In genomic region chr10:106473129-106473528, GRCh38 we compare ENCODE assay signal across 1 cellular context.
A peak's percentile ranks its signal among the peaks of the same experiment; 100 is the strongest.
TF ChIP-seq lines count a peak whose summit lies in the region.

No MANE protein-coding gene starts in this region.

TF ChIP-seq in HEK293, 187 proteins besides CTCF, POLR2A, EP300 and RAD21 (continued from another document and continues in another):
- TF ChIP-seq, protein P1, sequence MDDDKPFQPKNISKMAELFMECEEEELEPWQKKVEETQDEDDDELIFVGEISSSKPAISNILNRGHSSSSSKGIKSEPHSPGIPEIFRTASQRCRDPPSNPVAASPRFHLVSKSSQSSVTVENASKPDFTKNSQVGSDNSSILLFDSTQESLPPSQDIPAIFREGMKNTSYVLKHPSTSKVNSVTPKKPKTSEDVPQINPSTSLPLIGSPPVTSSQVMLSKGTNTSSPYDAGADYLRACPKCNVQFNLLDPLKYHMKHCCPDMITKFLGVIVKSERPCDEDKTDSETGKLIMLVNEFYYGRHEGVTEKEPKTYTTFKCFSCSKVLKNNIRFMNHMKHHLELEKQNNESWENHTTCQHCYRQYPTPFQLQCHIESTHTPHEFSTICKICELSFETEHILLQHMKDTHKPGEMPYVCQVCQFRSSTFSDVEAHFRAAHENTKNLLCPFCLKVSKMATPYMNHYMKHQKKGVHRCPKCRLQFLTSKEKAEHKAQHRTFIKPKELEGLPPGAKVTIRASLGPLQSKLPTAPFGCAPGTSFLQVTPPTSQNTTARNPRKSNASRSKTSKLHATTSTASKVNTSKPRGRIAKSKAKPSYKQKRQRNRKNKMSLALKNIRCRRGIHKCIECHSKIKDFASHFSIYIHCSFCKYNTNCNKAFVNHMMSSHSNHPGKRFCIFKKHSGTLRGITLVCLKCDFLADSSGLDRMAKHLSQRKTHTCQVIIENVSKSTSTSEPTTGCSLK (tag by site-specific recombination; IDR thresholded peaks at IDR 0.05), result no peak
- TF ChIP-seq ZNF404 (tag by site-specific recombination; IDR thresholded peaks at IDR 0.05) (no peak), ZNF792 (tag by site-specific recombination; IDR thresholded peaks at IDR 0.05) (no peak), ZNF776 (tag by site-specific recombination; IDR thresholded peaks at IDR 0.05; ENCODE audit: borderline replicate concordance) (no peak), ZNF660 (tag by site-specific recombination; IDR thresholded peaks at IDR 0.05) (no peak), BCL11B (tag by site-specific recombination; IDR thresholded peaks at IDR 0.05; ENCODE audit: low read depth) (no peak), MYNN (tag by site-specific recombination; IDR thresholded peaks at IDR 0.05; ENCODE audit: borderline replicate concordance) (no peak), ZNF585B (tag by site-specific recombination; IDR thresholded peaks at IDR 0.05) (no peak), ZSCAN23 (tag by site-specific recombination; IDR thresholded peaks at IDR 0.05) (no peak), ZNF394 (tag by site-specific recombination; IDR thresholded peaks at IDR 0.05; ENCODE audit: borderline replicate concordance) (peak; percentile 89), ZNF530 (tag by site-specific recombination; IDR thresholded peaks at IDR 0.05; ENCODE audit: low read depth) (no peak), ZNF2 (tag by site-specific recombination; IDR thresholded peaks at IDR 0.05) (no peak), ZNF596 (tag by site-specific recombination; IDR thresholded peaks at IDR 0.05) (no peak), ZNF302 (tag by site-specific recombination; IDR thresholded peaks at IDR 0.05; ENCODE audit: low read depth) (no peak), AEBP2 (tag by site-specific recombination; IDR thresholded peaks at IDR 0.05; ENCODE audit: borderline replicate concordance) (peak; percentile 31; the same call in 1 of the 2 replicates), ZNF121 (tag by site-specific recombination; IDR thresholded peaks at IDR 0.05) (no peak), ZNF843 (tag by site-specific recombination; IDR thresholded peaks at IDR 0.05) (no peak), ZNF747 (tag by site-specific recombination; IDR thresholded peaks at IDR 0.05) (no peak), OVOL3 (tag by site-specific recombination; IDR thresholded peaks at IDR 0.05) (no peak), ZNF354C (tag by site-specific recombination; IDR thresholded peaks at IDR 0.05; ENCODE audit: borderline replicate concordance, low read depth) (no peak), ZNF350 (tag by site-specific recombination; IDR thresholded peaks at IDR 0.05) (no peak), ZNF521 (tag by site-specific recombination; IDR thresholded peaks at IDR 0.05) (no peak), ZNF76 (tag by site-specific recombination; IDR thresholded peaks at IDR 0.05; ENCODE audit: borderline replicate concordance, low read depth) (no peak), ZNF211 (tag by site-specific recombination; IDR thresholded peaks at IDR 0.05; ENCODE audit: low read depth) (no peak), ZNF169 (tag by site-specific recombination; IDR thresholded peaks at IDR 0.05) (no peak), ZBTB48 (tag by site-specific recombination; IDR thresholded peaks at IDR 0.05) (no peak), ZSCAN4 (tag by site-specific recombination; IDR thresholded peaks at IDR 0.05) (no peak), ZNF670 (tag by site-specific recombination; IDR thresholded peaks at IDR 0.05; ENCODE audit: low read depth) (no peak), ZNF548 (tag by site-specific recombination; IDR thresholded peaks at IDR 0.05) (no peak), ZNF391 (tag by site-specific recombination; IDR thresholded peaks at IDR 0.05; ENCODE audit: borderline replicate concordance, low read depth) (no peak), ZNF610 (tag by site-specific recombination; IDR thresholded peaks at IDR 0.05; ENCODE audit: borderline replicate concordance) (no peak), BCL11A (tag by site-specific recombination; IDR thresholded peaks at IDR 0.05; ENCODE audit: low read depth) (no peak), ZNF664 (tag by site-specific recombination; IDR thresholded peaks at IDR 0.05) (0 out of 2 replicates have a peak, but pooled peaks have one; percentile 31), TCF7L2 (IDR thresholded peaks at IDR 0.05; ENCODE audit: borderline replicate concordance, low read depth, low read length) (no peak), GLI2 (tag by site-specific recombination; IDR thresholded peaks at IDR 0.05; ENCODE audit: borderline replicate concordance, low read depth) (no peak), ZNF624 (tag by site-specific recombination; IDR thresholded peaks at IDR 0.05) (no peak), ZNF157 (tag by site-specific recombination; IDR thresholded peaks at IDR 0.05) (no peak), ZNF555 (tag by site-specific recombination; conservative IDR thresholded peaks at IDR 0.05) (peak; percentile 93), ZNF658 (tag by site-specific recombination; IDR thresholded peaks at IDR 0.05) (no peak), ZNF174 (tag by site-specific recombination; IDR thresholded peaks at IDR 0.05) (no peak), ZFP41 (tag by site-specific recombination; IDR thresholded peaks at IDR 0.05; ENCODE audit: borderline replicate concordance) (no peak), ZNF37A (tag by site-specific recombination; IDR thresholded peaks at IDR 0.05) (no peak), ZNF510 (tag by site-specific recombination; IDR thresholded peaks at IDR 0.05; ENCODE audit: insufficient replicate concordance) (peak; percentile 58), HOXA7 (CRISPR knock-in tag; IDR thresholded peaks at IDR 0.05; ENCODE audit: borderline replicate concordance) (no peak), ZNF501 (tag by site-specific recombination; IDR thresholded peaks at IDR 0.05) (0 out of 2 replicates have a peak, but pooled peaks have one; percentile 34), ZNF704 (tag by site-specific recombination; IDR thresholded peaks at IDR 0.05) (no peak), SALL2 (tag by site-specific recombination; IDR thresholded peaks at IDR 0.05; ENCODE audit: borderline replicate concordance) (no peak), SP3 (tag by site-specific recombination; IDR thresholded peaks at IDR 0.05) (0 out of 2 replicates have a peak, but pooled peaks have one; percentile 29), REST (tag by site-specific recombination; IDR thresholded peaks at IDR 0.05) (peak; percentile 62; the same call in 1 of the 2 replicates), ZNF140 (tag by site-specific recombination; IDR thresholded peaks at IDR 0.05) (peak; percentile 52; the same call in 1 of the 2 replicates), ZNF621 (tag by site-specific recombination; IDR thresholded peaks at IDR 0.05) (no peak), GLI4 (tag by site-specific recombination; IDR thresholded peaks at IDR 0.05) (no peak), KLF9 (tag by site-specific recombination; IDR thresholded peaks at IDR 0.05; ENCODE audit: low read depth) (no peak), GLIS2 (tag by site-specific recombination; IDR thresholded peaks at IDR 0.05) (no peak), ZNF202 (tag by site-specific recombination; IDR thresholded peaks at IDR 0.05; ENCODE audit: borderline replicate concordance) (no peak; the same call in 1 of the 2 replicates), ZNF114 (tag by site-specific recombination; IDR thresholded peaks at IDR 0.05) (no peak), ZNF426 (tag by site-specific recombination; IDR thresholded peaks at IDR 0.05) (peak; percentile 92), YY1 (tag by site-specific recombination; IDR thresholded peaks at IDR 0.05) (no peak), ZNF274 (IDR thresholded peaks at IDR 0.05; ENCODE audit: low read length) (no peak), ZNF274 (tag by site-specific recombination; IDR thresholded peaks at IDR 0.05; ENCODE audit: borderline replicate concordance) (no peak), ZBTB1 (tag by site-specific recombination; IDR thresholded peaks at IDR 0.05) (no peak), MEIS1 (CRISPR knock-in tag; IDR thresholded peaks at IDR 0.05; ENCODE audit: borderline replicate concordance) (no peak), ZNF707 (tag by site-specific recombination; IDR thresholded peaks at IDR 0.05) (no peak), ZNF558 (tag by site-specific recombination; IDR thresholded peaks at IDR 0.05) (no peak)
- TF ChIP-seq, protein P2, sequence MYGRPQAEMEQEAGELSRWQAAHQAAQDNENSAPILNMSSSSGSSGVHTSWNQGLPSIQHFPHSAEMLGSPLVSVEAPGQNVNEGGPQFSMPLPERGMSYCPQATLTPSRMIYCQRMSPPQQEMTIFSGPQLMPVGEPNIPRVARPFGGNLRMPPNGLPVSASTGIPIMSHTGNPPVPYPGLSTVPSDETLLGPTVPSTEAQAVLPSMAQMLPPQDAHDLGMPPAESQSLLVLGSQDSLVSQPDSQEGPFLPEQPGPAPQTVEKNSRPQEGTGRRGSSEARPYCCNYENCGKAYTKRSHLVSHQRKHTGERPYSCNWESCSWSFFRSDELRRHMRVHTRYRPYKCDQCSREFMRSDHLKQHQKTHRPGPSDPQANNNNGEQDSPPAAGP (tag by site-specific recombination; IDR thresholded peaks at IDR 0.05), result no peak
- TF ChIP-seq, protein P3, sequence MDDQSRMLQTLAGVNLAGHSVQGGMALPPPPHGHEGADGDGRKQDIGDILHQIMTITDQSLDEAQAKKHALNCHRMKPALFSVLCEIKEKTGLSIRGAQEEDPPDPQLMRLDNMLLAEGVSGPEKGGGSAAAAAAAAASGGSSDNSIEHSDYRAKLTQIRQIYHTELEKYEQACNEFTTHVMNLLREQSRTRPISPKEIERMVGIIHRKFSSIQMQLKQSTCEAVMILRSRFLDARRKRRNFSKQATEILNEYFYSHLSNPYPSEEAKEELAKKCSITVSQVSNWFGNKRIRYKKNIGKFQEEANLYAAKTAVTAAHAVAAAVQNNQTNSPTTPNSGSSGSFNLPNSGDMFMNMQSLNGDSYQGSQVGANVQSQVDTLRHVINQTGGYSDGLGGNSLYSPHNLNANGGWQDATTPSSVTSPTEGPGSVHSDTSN (CRISPR knock-in tag; IDR thresholded peaks at IDR 0.05), result no peak
